ENCODE assay signal across 16 cellular contexts in genomic region chr3:14867936-14868570, GRCh38. TPM values are rescaled to one million over a fixed set of nuclear protein-coding genes. Genes with fewer than 3 reads are reported as not detected.
"Had no signal": no experiment of that assay in that cellular context is flagged by ENCODE, and none has a peak within 500 bp of the region (broad histone marks: within the 10 kb centered on the region; RNA-seq: fewer than 3 reads in every experiment).

No MANE protein-coding gene starts in this region.

- DNase-seq: activated CD4-positive, alpha-beta T cell treated with anti-CD3 and anti-CD28 coated beads for 48 hours; activated naive CD4-positive, alpha-beta T cell treated with anti-CD3 and anti-CD28 coated beads, Interleukin-2, amount 10 ng/mL, durations not matched to agents 7 days and 5 days; adrenal gland; caudate nucleus; cortex of kidney; effector memory CD4-positive, alpha-beta T cell; hippocampal formation; left ventricle myocardium superior; stimulated activated CD4-positive, alpha-beta T cell treated with anti-CD3 and anti-CD28 coated beads, Interleukin-1b, Interleukin-23, amount 100 ng/mL, for 48 hours; stimulated activated naive CD8-positive, alpha-beta T cell treated with anti-CD3 and anti-CD28 coated beads, Interleukin-15, Interleukin-2, amounts not matched to agents 100 U/mL and 50 U/mL, for 24 hours; T-helper 1 cell had no signal

- H3K4me1 ChIP-seq: parathyroid adenoma had no signal

- H3K9ac ChIP-seq: parathyroid adenoma had no signal

- H2AFZ ChIP-seq: parathyroid adenoma had no signal

- H3K27me3 ChIP-seq: adrenal gland, right atrium auricular region had no signal

- H3K27ac ChIP-seq: adrenal gland, parathyroid adenoma, right atrium auricular region had no signal

- H3K36me3 ChIP-seq: adrenal gland, right atrium auricular region had no signal

- ATAC-seq: activated T-helper 17 cell treated with anti-CD3 and anti-CD28 coated beads, Interleukin-2, amount 50 U/mL, for 72 hours; left ventricle myocardium superior; stimulated activated naive CD8-positive, alpha-beta T cell treated with anti-CD3 and anti-CD28 coated beads, Interleukin-15, Interleukin-2, amounts not matched to agents 100 U/mL and 50 U/mL, for 24 hours; WTC11 had no signal

- H3K4me3 ChIP-seq: adrenal gland, right atrium auricular region had no signal

- H3K9me3 ChIP-seq: adrenal gland, right atrium auricular region had no signal

RNA-seq across cellular contexts. Expression of gene FGD5, which starts 49.3 kb away (rescaled TPM):
- polyA plus RNA-seq: neural cell had no signal
